1 cellular context compared by ENCODE assay signal in the genomic region with DNA sequence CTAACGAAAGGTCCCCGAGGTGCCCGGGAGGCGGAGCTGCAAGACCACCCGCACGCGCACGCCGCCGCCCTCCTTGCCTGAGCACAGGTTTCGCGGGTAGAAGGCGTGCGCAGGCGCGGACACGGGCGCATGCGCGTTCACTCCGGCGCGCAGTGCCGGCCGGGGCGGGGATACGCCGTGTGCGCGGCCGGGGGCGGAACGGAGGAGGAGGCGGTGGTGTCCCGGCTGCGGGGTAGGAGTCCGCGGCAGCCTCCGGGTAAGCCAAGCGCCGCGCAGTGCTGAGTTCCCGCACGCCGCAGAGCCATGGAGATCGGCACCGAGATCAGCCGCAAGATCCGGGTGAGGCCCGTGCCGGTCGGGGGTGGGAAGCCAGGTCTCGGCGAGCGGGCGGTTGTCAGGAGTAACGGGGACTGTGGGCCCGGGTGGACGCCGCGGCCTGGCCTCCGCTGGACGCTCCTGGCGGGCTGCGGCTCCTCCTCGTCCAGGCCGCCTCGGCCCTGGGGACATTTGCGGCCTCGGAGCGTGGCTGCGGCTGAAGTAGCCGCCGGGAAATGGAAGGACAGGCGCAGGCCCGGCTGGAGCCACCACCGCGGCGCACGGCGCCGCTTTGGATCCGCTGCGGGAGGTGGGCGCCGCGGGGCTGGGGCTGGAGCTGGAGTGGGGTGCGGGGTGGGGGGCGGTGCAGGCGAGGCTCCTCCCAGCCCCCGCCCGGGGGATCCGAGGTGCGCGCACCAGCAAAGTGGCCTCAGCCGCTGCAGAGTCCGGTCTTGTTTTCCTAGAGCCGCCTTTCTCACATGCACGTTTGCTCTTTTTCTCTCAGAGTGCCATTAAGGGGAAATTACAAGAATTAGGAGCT.
TF ChIP-seq lines count a peak whose summit lies in the region.

A gene with protein sequence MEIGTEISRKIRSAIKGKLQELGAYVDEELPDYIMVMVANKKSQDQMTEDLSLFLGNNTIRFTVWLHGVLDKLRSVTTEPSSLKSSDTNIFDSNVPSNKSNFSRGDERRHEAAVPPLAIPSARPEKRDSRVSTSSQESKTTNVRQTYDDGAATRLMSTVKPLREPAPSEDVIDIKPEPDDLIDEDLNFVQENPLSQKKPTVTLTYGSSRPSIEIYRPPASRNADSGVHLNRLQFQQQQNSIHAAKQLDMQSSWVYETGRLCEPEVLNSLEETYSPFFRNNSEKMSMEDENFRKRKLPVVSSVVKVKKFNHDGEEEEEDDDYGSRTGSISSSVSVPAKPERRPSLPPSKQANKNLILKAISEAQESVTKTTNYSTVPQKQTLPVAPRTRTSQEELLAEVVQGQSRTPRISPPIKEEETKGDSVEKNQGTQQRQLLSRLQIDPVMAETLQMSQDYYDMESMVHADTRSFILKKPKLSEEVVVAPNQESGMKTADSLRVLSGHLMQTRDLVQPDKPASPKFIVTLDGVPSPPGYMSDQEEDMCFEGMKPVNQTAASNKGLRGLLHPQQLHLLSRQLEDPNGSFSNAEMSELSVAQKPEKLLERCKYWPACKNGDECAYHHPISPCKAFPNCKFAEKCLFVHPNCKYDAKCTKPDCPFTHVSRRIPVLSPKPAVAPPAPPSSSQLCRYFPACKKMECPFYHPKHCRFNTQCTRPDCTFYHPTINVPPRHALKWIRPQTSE (plus strand): TSS at position 207 of the 856 bp plus-strand sequence. CDS start 97 bp downstream, at position 304.

TF ChIP-seq in WTC11, 78 proteins besides CTCF, POLR2A, EP300 and RAD21 (continued from another document and continues in another):
- TF ChIP-seq, protein P1, sequence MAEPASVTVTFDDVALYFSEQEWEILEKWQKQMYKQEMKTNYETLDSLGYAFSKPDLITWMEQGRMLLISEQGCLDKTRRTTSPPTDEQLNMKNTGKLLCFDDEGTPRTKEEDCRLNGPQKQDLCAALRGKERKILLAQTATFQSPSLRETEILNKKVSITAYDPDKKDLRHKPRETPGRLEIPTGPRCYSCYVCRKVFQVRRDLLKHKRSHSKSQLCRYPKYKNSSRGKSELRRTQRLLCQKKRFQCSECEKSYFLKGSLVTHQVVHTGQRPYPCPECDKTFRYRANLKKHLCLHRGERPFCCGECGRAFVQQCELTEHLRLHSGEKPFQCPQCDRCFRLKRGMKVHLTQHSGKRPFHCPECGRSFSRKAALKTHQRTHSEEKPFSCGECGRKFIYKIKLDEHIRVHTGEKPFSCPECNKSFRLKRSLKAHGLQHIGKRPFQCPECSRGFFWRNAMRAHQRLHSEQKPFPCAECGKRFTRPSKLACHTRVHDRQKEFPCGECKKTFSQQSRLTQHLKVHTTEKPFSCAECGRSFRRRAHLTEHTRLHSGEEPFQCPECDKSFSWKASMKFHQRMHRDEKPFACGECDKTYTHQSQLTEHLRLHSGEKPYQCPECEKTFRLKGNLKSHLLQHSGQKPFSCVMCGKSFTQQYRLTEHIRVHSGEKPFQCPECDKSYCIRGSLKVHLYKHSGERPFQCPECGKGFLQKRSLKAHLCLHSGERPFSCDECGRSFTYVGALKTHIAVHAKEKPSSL (CRISPR knock-in tag; conservative IDR thresholded peaks at IDR 0.05), result no peak
- TF ChIP-seq, protein P2, sequence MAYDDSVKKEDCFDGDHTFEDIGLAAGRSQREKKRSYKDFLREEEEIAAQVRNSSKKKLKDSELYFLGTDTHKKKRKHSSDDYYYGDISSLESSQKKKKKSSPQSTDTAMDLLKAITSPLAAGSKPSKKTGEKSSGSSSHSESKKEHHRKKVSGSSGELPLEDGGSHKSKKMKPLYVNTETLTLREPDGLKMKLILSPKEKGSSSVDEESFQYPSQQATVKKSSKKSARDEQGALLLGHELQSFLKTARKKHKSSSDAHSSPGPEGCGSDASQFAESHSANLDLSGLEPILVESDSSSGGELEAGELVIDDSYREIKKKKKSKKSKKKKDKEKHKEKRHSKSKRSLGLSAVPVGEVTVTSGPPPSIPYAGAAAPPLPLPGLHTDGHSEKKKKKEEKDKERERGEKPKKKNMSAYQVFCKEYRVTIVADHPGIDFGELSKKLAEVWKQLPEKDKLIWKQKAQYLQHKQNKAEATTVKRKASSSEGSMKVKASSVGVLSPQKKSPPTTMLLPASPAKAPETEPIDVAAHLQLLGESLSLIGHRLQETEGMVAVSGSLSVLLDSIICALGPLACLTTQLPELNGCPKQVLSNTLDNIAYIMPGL (CRISPR knock-in tag; IDR thresholded peaks at IDR 0.05), result peak; percentile 99
- TF ChIP-seq ZNF263 (CRISPR knock-in tag; IDR thresholded peaks at IDR 0.05; ENCODE audit: low read depth) (no peak), FOXJ3 (CRISPR knock-in tag; IDR thresholded peaks at IDR 0.05; ENCODE audit: borderline replicate concordance) (no peak), SMAD4 (CRISPR knock-in tag; IDR thresholded peaks at IDR 0.05) (no peak), FOXK1 (CRISPR knock-in tag; IDR thresholded peaks at IDR 0.05) (peak; percentile 73), ATF1 (CRISPR knock-in tag; IDR thresholded peaks at IDR 0.05) (peak; percentile 77; the same call in 1 of the 2 replicates), TEAD1 (CRISPR knock-in tag; IDR thresholded peaks at IDR 0.05) (no peak; the same call in none of the 2 replicates), ZBTB21 (CRISPR knock-in tag; IDR thresholded peaks at IDR 0.05; ENCODE audit: borderline replicate concordance) (peak; percentile 50; the same call in 1 of the 2 replicates), MXD4 (CRISPR knock-in tag; IDR thresholded peaks at IDR 0.05; ENCODE audit: borderline replicate concordance) (no peak), HMGA2 (CRISPR knock-in tag; IDR thresholded peaks at IDR 0.05) (no peak), TEAD4 (CRISPR knock-in tag; IDR thresholded peaks at IDR 0.05) (no peak), RORB (CRISPR knock-in tag; IDR thresholded peaks at IDR 0.05) (no peak), ZNF671 (CRISPR knock-in tag; IDR thresholded peaks at IDR 0.05) (no peak), NR1H2 (CRISPR knock-in tag; IDR thresholded peaks at IDR 0.05) (no peak), ZNF396 (CRISPR knock-in tag; IDR thresholded peaks at IDR 0.05; ENCODE audit: borderline replicate concordance) (no peak), JUN (CRISPR knock-in tag; IDR thresholded peaks at IDR 0.05) (0 out of 2 replicates have a peak, but pooled peaks have one; percentile 54), ZNF219 (CRISPR knock-in tag; IDR thresholded peaks at IDR 0.05; ENCODE audit: borderline replicate concordance) (no peak), SP1 (CRISPR knock-in tag; conservative IDR thresholded peaks at IDR 0.05) (peak; percentile 84), PRRX2 (CRISPR knock-in tag; IDR thresholded peaks at IDR 0.05) (no peak)
- TF ChIP-seq, protein P3, sequence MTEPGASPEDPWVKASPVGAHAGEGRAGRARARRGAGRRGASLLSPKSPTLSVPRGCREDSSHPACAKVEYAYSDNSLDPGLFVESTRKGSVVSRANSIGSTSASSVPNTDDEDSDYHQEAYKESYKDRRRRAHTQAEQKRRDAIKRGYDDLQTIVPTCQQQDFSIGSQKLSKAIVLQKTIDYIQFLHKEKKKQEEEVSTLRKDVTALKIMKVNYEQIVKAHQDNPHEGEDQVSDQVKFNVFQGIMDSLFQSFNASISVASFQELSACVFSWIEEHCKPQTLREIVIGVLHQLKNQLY (CRISPR knock-in tag; IDR thresholded peaks at IDR 0.05), result no peak
- TF ChIP-seq, protein P4, sequence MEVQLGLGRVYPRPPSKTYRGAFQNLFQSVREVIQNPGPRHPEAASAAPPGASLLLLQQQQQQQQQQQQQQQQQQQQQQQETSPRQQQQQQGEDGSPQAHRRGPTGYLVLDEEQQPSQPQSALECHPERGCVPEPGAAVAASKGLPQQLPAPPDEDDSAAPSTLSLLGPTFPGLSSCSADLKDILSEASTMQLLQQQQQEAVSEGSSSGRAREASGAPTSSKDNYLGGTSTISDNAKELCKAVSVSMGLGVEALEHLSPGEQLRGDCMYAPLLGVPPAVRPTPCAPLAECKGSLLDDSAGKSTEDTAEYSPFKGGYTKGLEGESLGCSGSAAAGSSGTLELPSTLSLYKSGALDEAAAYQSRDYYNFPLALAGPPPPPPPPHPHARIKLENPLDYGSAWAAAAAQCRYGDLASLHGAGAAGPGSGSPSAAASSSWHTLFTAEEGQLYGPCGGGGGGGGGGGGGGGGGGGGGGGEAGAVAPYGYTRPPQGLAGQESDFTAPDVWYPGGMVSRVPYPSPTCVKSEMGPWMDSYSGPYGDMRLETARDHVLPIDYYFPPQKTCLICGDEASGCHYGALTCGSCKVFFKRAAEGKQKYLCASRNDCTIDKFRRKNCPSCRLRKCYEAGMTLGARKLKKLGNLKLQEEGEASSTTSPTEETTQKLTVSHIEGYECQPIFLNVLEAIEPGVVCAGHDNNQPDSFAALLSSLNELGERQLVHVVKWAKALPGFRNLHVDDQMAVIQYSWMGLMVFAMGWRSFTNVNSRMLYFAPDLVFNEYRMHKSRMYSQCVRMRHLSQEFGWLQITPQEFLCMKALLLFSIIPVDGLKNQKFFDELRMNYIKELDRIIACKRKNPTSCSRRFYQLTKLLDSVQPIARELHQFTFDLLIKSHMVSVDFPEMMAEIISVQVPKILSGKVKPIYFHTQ (CRISPR knock-in tag; IDR thresholded peaks at IDR 0.05), result no peak
- TF ChIP-seq, protein P5, sequence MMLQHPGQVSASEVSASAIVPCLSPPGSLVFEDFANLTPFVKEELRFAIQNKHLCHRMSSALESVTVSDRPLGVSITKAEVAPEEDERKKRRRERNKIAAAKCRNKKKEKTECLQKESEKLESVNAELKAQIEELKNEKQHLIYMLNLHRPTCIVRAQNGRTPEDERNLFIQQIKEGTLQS (CRISPR knock-in tag; conservative IDR thresholded peaks at IDR 0.05), result no peak
- TF ChIP-seq, protein P6, sequence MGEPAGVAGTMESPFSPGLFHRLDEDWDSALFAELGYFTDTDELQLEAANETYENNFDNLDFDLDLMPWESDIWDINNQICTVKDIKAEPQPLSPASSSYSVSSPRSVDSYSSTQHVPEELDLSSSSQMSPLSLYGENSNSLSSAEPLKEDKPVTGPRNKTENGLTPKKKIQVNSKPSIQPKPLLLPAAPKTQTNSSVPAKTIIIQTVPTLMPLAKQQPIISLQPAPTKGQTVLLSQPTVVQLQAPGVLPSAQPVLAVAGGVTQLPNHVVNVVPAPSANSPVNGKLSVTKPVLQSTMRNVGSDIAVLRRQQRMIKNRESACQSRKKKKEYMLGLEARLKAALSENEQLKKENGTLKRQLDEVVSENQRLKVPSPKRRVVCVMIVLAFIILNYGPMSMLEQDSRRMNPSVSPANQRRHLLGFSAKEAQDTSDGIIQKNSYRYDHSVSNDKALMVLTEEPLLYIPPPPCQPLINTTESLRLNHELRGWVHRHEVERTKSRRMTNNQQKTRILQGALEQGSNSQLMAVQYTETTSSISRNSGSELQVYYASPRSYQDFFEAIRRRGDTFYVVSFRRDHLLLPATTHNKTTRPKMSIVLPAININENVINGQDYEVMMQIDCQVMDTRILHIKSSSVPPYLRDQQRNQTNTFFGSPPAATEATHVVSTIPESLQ (CRISPR knock-in tag; IDR thresholded peaks at IDR 0.05), result no peak
- TF ChIP-seq, protein P7, sequence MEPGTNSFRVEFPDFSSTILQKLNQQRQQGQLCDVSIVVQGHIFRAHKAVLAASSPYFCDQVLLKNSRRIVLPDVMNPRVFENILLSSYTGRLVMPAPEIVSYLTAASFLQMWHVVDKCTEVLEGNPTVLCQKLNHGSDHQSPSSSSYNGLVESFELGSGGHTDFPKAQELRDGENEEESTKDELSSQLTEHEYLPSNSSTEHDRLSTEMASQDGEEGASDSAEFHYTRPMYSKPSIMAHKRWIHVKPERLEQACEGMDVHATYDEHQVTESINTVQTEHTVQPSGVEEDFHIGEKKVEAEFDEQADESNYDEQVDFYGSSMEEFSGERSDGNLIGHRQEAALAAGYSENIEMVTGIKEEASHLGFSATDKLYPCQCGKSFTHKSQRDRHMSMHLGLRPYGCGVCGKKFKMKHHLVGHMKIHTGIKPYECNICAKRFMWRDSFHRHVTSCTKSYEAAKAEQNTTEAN (CRISPR knock-in tag; IDR thresholded peaks at IDR 0.05), result no peak
- TF ChIP-seq, protein P8, sequence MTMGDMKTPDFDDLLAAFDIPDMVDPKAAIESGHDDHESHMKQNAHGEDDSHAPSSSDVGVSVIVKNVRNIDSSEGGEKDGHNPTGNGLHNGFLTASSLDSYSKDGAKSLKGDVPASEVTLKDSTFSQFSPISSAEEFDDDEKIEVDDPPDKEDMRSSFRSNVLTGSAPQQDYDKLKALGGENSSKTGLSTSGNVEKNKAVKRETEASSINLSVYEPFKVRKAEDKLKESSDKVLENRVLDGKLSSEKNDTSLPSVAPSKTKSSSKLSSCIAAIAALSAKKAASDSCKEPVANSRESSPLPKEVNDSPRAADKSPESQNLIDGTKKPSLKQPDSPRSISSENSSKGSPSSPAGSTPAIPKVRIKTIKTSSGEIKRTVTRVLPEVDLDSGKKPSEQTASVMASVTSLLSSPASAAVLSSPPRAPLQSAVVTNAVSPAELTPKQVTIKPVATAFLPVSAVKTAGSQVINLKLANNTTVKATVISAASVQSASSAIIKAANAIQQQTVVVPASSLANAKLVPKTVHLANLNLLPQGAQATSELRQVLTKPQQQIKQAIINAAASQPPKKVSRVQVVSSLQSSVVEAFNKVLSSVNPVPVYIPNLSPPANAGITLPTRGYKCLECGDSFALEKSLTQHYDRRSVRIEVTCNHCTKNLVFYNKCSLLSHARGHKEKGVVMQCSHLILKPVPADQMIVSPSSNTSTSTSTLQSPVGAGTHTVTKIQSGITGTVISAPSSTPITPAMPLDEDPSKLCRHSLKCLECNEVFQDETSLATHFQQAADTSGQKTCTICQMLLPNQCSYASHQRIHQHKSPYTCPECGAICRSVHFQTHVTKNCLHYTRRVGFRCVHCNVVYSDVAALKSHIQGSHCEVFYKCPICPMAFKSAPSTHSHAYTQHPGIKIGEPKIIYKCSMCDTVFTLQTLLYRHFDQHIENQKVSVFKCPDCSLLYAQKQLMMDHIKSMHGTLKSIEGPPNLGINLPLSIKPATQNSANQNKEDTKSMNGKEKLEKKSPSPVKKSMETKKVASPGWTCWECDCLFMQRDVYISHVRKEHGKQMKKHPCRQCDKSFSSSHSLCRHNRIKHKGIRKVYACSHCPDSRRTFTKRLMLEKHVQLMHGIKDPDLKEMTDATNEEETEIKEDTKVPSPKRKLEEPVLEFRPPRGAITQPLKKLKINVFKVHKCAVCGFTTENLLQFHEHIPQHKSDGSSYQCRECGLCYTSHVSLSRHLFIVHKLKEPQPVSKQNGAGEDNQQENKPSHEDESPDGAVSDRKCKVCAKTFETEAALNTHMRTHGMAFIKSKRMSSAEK (CRISPR knock-in tag; IDR thresholded peaks at IDR 0.05; ENCODE audit: borderline replicate concordance), result no peak
